In the genomic region with DNA sequence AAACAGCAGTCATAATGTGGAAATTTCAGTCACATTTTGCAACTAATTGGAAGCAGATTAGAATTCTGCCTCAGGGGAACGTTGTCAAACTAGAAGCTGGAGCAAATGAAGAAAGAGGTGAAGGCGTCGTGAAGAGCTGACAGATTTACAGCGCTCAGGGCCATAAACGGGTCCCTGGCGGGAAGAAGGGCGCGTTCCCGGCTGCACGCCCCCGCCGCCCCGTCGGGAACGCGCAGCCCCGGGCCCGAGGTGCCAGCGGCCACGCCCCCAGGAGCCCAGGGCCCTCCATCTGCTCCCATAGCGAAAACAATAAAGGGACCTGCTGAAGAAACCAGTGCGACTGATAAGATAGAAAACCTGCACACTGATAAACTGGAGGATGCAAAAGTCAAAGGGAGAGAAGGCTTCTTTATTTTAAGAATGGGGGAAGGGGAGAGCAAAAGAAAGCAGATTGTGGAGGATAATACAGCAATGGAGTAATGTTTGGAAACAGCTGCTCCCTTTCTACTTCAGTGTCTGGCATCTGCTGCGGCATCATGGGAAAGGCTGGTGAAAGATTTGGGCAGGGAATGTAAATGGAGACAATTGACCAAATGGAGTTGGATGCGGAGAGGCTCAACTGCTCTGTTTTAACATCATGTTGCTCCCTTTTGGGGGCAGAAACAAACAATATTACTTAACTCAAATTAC, we compare ENCODE assay signal across 8 cellular contexts. TPM values are rescaled to one million over a fixed set of nuclear protein-coding genes. Genes with fewer than 3 reads are reported as not detected.
DNase-seq lines count a peak whose midpoint lies in the region; ATAC-seq and TF ChIP-seq lines count a peak whose summit lies in the region.

No MANE protein-coding gene starts in this region.

- H3K9me3 Mint-ChIP-seq in dendritic cell treated with granulocyte-macrophage colony-stimulating factor and Interleukin-4, amounts not matched to agents 40 ng/mL and 50 ng/mL, for 4 days = no peaks in the 10 kb centered on the region
- peaks cover 0 to 16% of the 10 kb centered on the region in 2 donors for H3K9me3 Mint-ChIP-seq in effector memory CD8-positive, alpha-beta T cell

- POLR2A ChIA-PET in AG04449 (lab: Yijun Ruan, JAX) = interaction anchor here (0.9 kb wide), 1 partner anchor 12 kb away, joined by 4 read pairs; no protein-coding TSS in a partner anchor

- CTCF ChIA-PET in AG04449 (lab: Yijun Ruan, JAX) = interaction anchor here (1.7 kb wide), 1 partner anchor 10 kb away, joined by 5 read pairs; no protein-coding TSS in a partner anchor

- H3K9me3 ChIP-seq in MG63 = no peaks in the 10 kb centered on the region
- H3K9me3 ChIP-seq in mucosa of descending colon = no peaks in the 10 kb centered on the region

- H3K4me3 ChIP-seq in AG04449 (ENCODE audit: low read depth, low read length) = peak overlapping the region; percentile 35
- H3K4me3 ChIP-seq in MG63 = peak overlapping the region; percentile 32
- no peak overlapping the region for H3K4me3 ChIP-seq in mucosa of descending colon

- intact Hi-C loops in dendritic cell treated with granulocyte-macrophage colony-stimulating factor and Interleukin-4, amounts not matched to agents 40 ng/mL and 50 ng/mL, for 4 days (cut with micrococcal nuclease) = no loop called here
- intact Hi-C loops in mucosa of descending colon (cut with DNase I, micrococcal nuclease) = no loop called here

- DNase-seq in AG04449 (ENCODE audit: low read depth, low spot score) = no peak
- peak; percentile 72 for DNase-seq in MG63
- DNase-seq in mucosa of descending colon = peak; percentile 41 to 65 (median 64)
- DNase-seq in NCI-H2196 treated with DMSO at 0.1 percent for 48 hours (lab: John Stamatoyannopoulos, UW; ENCODE audit: unreplicated experiment) = no peak
- DNase-seq in effector memory CD8-positive, alpha-beta T cell = no peak
- no peak for DNase-seq in amniotic stem cell (lab: John Stamatoyannopoulos, UW)
- DNase-seq in NCI-H2196 (lab: John Stamatoyannopoulos, UW; ENCODE audit: unreplicated experiment) = no peak

- no peak for TF ChIP-seq CTCF in AG04449 (IDR thresholded peaks at IDR 0.05; ENCODE audit: insufficient read depth, low read length, missing control alignments)
- TF ChIP-seq CTCF in mucosa of descending colon (IDR thresholded peaks at IDR 0.05) = no peak

- H3K27me3 ChIP-seq in MG63 = no peaks in the 10 kb centered on the region

- peak overlapping the region; percentile 12 for H3K27ac Mint-ChIP-seq in dendritic cell treated with granulocyte-macrophage colony-stimulating factor and Interleukin-4, amounts not matched to agents 40 ng/mL and 50 ng/mL, for 4 days
- H3K27ac Mint-ChIP-seq in effector memory CD8-positive, alpha-beta T cell = no peak overlapping the region

- H3K36me3 ChIP-seq in MG63 (no peaks in the 10 kb centered on the region), mucosa of descending colon (ENCODE audit: low read depth) (no peaks in the 10 kb centered on the region)

- no peaks in the 10 kb centered on the region for H3K36me3 Mint-ChIP-seq in dendritic cell treated with granulocyte-macrophage colony-stimulating factor and Interleukin-4, amounts not matched to agents 40 ng/mL and 50 ng/mL, for 4 days (ENCODE audit: low read depth)
- no peaks in the 10 kb centered on the region for H3K36me3 Mint-ChIP-seq in effector memory CD8-positive, alpha-beta T cell (ENCODE audit: insufficient read depth)

- ATAC-seq in mucosa of descending colon = peak; percentile 77
- ATAC-seq in effector memory CD8-positive, alpha-beta T cell (replicated peaks) = no peak

- H3K4me3 Mint-ChIP-seq in dendritic cell treated with granulocyte-macrophage colony-stimulating factor and Interleukin-4, amounts not matched to agents 40 ng/mL and 50 ng/mL, for 4 days = peak overlapping the region; percentile 41
- H3K4me3 Mint-ChIP-seq in effector memory CD8-positive, alpha-beta T cell = no peak overlapping the region

- H3K27me3 Mint-ChIP-seq in dendritic cell treated with granulocyte-macrophage colony-stimulating factor and Interleukin-4, amounts not matched to agents 40 ng/mL and 50 ng/mL, for 4 days = peaks cover 20% of the 10 kb centered on the region
- peaks cover 7% of the 10 kb centered on the region in 2 donors for H3K27me3 Mint-ChIP-seq in effector memory CD8-positive, alpha-beta T cell

- peaks cover 12% of the 10 kb centered on the region for H3K4me1 Mint-ChIP-seq in dendritic cell treated with granulocyte-macrophage colony-stimulating factor and Interleukin-4, amounts not matched to agents 40 ng/mL and 50 ng/mL, for 4 days (ENCODE audit: low read depth)
- H3K4me1 Mint-ChIP-seq in effector memory CD8-positive, alpha-beta T cell (ENCODE audit: low read depth in 2 of 2) = no peaks in the 10 kb centered on the region

- H3K4me1 ChIP-seq in mucosa of descending colon (ENCODE audit: low read depth) = peaks cover 41% of the 10 kb centered on the region

RNA-seq across cellular contexts. Expression of a gene that starts 11.1 kb away (rescaled TPM):
- total RNA-seq in MG63 (2014; rRNA removed; shearing (Covaris generic); ENCODE audit: low replicate concordance) = 4.7 and 7.5 TPM in 2 replicates
- total RNA-seq in mucosa of descending colon = 10 to 100 TPM; 19.7 to 32.3 (median 27.2) TPM

Comparison
In these comparisons a context has a peak if more than half of its experiments do, and no peak if none do; other contexts are left out.
1. DNase-seq: peak in MG63 (single experiment) and mucosa of descending colon (3 of 3); none in AG04449 (single experiment), NCI-H2196 treated with DMSO at 0.1 percent for 48 hours (single experiment), effector memory CD8-positive, alpha-beta T cell (0 of 3), amniotic stem cell (single experiment) and NCI-H2196 (single experiment).